In the genomic region with DNA sequence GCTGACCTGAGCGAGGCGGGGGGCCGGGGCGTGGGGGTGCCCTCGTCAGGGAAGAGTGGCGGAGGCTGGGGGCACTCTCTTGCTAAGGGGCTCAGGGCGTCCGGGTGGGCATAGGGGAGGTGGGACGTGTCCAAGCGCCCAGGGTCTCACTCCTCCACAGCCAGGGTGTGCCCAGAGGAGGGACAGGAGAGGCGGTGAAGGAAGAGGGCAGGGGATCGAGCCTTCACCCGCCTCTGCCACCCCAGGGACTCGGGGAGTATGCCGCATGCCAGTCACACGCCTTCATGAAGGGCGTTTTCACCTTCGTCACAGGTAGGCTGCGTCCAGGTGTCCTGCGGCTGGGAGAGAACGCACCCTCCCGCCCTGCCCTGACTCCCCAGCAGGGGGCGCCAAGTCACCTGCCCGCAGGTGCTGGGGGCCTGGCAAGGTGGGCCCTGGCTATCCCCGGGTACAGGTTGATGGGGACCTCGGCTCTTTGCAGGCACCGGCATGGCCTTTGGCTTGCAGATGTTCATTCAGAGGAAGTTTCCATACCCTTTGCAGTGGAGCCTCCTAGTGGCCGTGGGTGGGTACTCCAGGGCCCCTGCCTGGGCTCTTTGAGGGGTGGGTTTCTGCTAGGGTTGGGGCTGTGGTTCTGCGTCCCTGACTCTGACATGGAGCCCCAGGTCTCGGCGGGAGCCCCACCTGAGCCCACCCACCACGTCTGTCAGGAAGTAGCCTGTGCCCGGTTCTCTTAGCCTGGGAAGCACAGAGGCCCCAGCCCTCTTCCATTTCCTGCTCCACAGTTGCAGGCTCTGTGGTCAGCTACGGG, we compare ENCODE assay signal across 8 cellular contexts. TPM values are rescaled to one million over a fixed set of nuclear protein-coding genes. Genes with fewer than 3 reads are reported as not detected.
DNase-seq lines count a peak whose midpoint lies in the region; ATAC-seq and TF ChIP-seq lines count a peak whose summit lies in the region.

No MANE protein-coding gene starts in this region.

- no peaks in the 10 kb centered on the region for H3K9me2 ChIP-seq in DOHH2 (replicated peaks; ENCODE audit: control insufficient read depth, low read length)

- no peaks in the 10 kb centered on the region for H3F3A ChIP-seq in DOHH2 (ENCODE audit: control insufficient read depth, insufficient read depth)

- no peaks in the 10 kb centered on the region for H3K9me3 ChIP-seq in DOHH2 (ENCODE audit: control insufficient read depth, insufficient read depth, low read length)
- no peaks in the 10 kb centered on the region for H3K9me3 ChIP-seq in neuron (ENCODE audit: low read length)
- H3K9me3 ChIP-seq in thymus (ENCODE audit: control insufficient read depth), result no peaks in the 10 kb centered on the region

- H2AFZ ChIP-seq in neuron (ENCODE audit: low read depth, low read length), result peak overlapping the region; percentile 31

- H3K4me2 ChIP-seq in DOHH2 (ENCODE audit: low read length), result peak overlapping the region; percentile 86

- H3K4me3 ChIP-seq in DOHH2 (ENCODE audit: low read length) (peak overlapping the region; percentile 77), neuron (ENCODE audit: low read length) (peak overlapping the region; percentile 79), thymus (ENCODE audit: low read length) (peak overlapping the region; percentile 79)

- peak; percentile 8 for ATAC-seq in HG02798 (IDR thresholded peaks at IDR 0.05; ENCODE audit: poor library complexity, unreplicated experiment)
- peak; percentile 66 for ATAC-seq in esophagus mucosa
- no peak for ATAC-seq in HG03097 (IDR thresholded peaks at IDR 0.05; ENCODE audit: low FRiP score, unreplicated experiment)

- H3K79me2 ChIP-seq in DOHH2 (ENCODE audit: control insufficient read depth, low read length), result peaks cover 3% of the 10 kb centered on the region; the same call in 1 of the 2 replicates

- peak; percentile 52 to 67 for DNase-seq in NOMO-1 (lab: John Stamatoyannopoulos, UW; ENCODE audit: unreplicated experiment in 2 of 2)
- peak; percentile 79 for DNase-seq in activated T-cell treated with anti-CD3 and anti-CD28 coated beads, Interleukin-2, amount 50 U/mL, for 1 hour

- H3K4me1 ChIP-seq in DOHH2 (ENCODE audit: control insufficient read depth, low read length) (peaks cover 35% of the 10 kb centered on the region), neuron (ENCODE audit: insufficient read depth, low read length) (peaks cover 20% of the 10 kb centered on the region), thymus (ENCODE audit: control insufficient read depth, insufficient read depth, low read length) (peaks cover 25% of the 10 kb centered on the region)

- peak overlapping the region; percentile 37 for H3K27ac ChIP-seq in DOHH2 (ENCODE audit: low read depth, low read length)
- peak overlapping the region; percentile 92 for H3K27ac ChIP-seq in thymus (ENCODE audit: low read depth)

- H3K36me3 ChIP-seq in DOHH2 (ENCODE audit: control insufficient read depth, low read length) (peaks cover 9% of the 10 kb centered on the region; the same call in 1 of the 2 replicates), neuron (ENCODE audit: insufficient read depth, low read length) (peaks cover 13% of the 10 kb centered on the region), thymus (ENCODE audit: control insufficient read depth, insufficient read depth) (peaks cover 12% of the 10 kb centered on the region)

- peak; percentile 100 for TF ChIP-seq CTCF in DOHH2 (IDR thresholded peaks at IDR 0.05; ENCODE audit: low read depth, low read length, poor library complexity, severe bottlenecking)

- no peaks in the 10 kb centered on the region for H4K20me1 ChIP-seq in DOHH2 (ENCODE audit: control insufficient read depth, insufficient read depth, low read depth, low read length)

- H3K27me3 ChIP-seq in DOHH2 (ENCODE audit: control insufficient read depth, low read length) (peaks cover 12% of the 10 kb centered on the region; the same call in 1 of the 2 replicates), neuron (ENCODE audit: insufficient read depth, low read length) (no peaks in the 10 kb centered on the region), thymus (ENCODE audit: control insufficient read depth, insufficient read depth) (peaks cover 2% of the 10 kb centered on the region)

- WGBS in thymus, result 2% methylated on average over 34 of the region's 34 CpGs

RNA-seq across cellular contexts. Expression of a gene that starts 0.5 kb away (rescaled TPM):
- 102 TPM for total RNA-seq in esophagus mucosa
- 81.0 TPM for polyA plus RNA-seq in thymus

RNA-seq across cellular contexts. Expression of a gene that starts 4.5 kb away (rescaled TPM):
- total RNA-seq in esophagus mucosa, result not detected
- polyA plus RNA-seq in thymus, result 5.0 TPM

RNA-seq across cellular contexts. Expression of a gene that starts 16.1 kb away (rescaled TPM):
- 52.6 TPM for total RNA-seq in esophagus mucosa
- polyA plus RNA-seq in thymus, result 55.1 TPM

RNA-seq across cellular contexts. Expression of a gene that starts 27.4 kb away (rescaled TPM):
- not detected for total RNA-seq in esophagus mucosa
- 0.43 TPM for polyA plus RNA-seq in thymus

RNA-seq across cellular contexts. Expression of a gene that starts 33.6 kb away (rescaled TPM):
- total RNA-seq in esophagus mucosa, result not detected
- polyA plus RNA-seq in thymus, result 0.02 TPM
